ENCODE assay signal across 9 cellular contexts in genomic region chr21:17270234-17270633, GRCh38.
DNase-seq lines count a peak whose midpoint lies in the region; ATAC-seq and TF ChIP-seq lines count a peak whose summit lies in the region.
"Had no signal": no experiment of that assay in that cellular context is flagged by ENCODE, and none has a peak within 500 bp of the region (broad histone marks: within the 10 kb centered on the region; RNA-seq: fewer than 3 reads in every experiment).

No MANE protein-coding gene starts in this region.

- H3K27ac ChIP-seq in dorsolateral prefrontal cortex = peak overlapping the region in 2 of 59 donors; percentile 14 to 22
- no peak overlapping the region for H3K27ac ChIP-seq in mesendoderm (ENCODE audit: low read depth, low read length)
- H3K27ac ChIP-seq: BLaER1 had no signal

- H3K79me2 ChIP-seq in mesendoderm (ENCODE audit: control insufficient read depth, insufficient read depth, low read length) = no peaks in the 10 kb centered on the region

- H3K27me3 ChIP-seq in dorsolateral prefrontal cortex = no peaks in the 10 kb centered on the region
- no peaks in the 10 kb centered on the region for H3K27me3 ChIP-seq in mesendoderm (ENCODE audit: insufficient read depth, low read length, poor library complexity)
- H3K27me3 ChIP-seq: BLaER1 had no signal

- H2BK15ac ChIP-seq in mesendoderm (replicated peaks; ENCODE audit: low read depth) = no peak overlapping the region

- no peaks in the 10 kb centered on the region for H3K79me1 ChIP-seq in mesendoderm (ENCODE audit: low read length)

- peak overlapping the region in 3 of 59 donors; percentile 6 to 15 (median 13) for H3K4me3 ChIP-seq in dorsolateral prefrontal cortex
- H3K4me3 ChIP-seq in mesendoderm (ENCODE audit: low read length) = no peak overlapping the region
- H3K4me3 ChIP-seq: BLaER1 had no signal

- ATAC-seq in HG02938 (IDR thresholded peaks at IDR 0.05; ENCODE audit: unreplicated experiment) (no peak), HG02852 (IDR thresholded peaks at IDR 0.05; ENCODE audit: unreplicated experiment) (no peak)
- no peak for ATAC-seq in natural killer cell treated with Interleukin-12 subunit alpha and Interleukin-12 subunit beta and Interleukin-15 and Interleukin-18, amount 100 ng/mL, for 72 hours

- no peak overlapping the region for H3K56ac ChIP-seq in mesendoderm (ENCODE audit: low read length)

- no peak overlapping the region for H2BK5ac ChIP-seq in mesendoderm (ENCODE audit: low read length)

- H3K18ac ChIP-seq in mesendoderm (ENCODE audit: low read length) = no peak overlapping the region

- no peak overlapping the region for H3K4ac ChIP-seq in mesendoderm (ENCODE audit: low read depth, low read length)

- H3K9me3 Mint-ChIP-seq in natural killer cell treated with Interleukin-12 subunit alpha and Interleukin-12 subunit beta and Interleukin-15 and Interleukin-18, amount 100 ng/mL, for 72 hours = peaks cover 24% of the 10 kb centered on the region

- H3K36me3 Mint-ChIP-seq in natural killer cell treated with Interleukin-12 subunit alpha and Interleukin-12 subunit beta and Interleukin-15 and Interleukin-18, amount 100 ng/mL, for 72 hours = peaks cover 6% of the 10 kb centered on the region

- H3K4me1 ChIP-seq in mesendoderm (ENCODE audit: control insufficient read depth, low read depth, low read length) = no peaks in the 10 kb centered on the region
- H3K4me1 ChIP-seq: BLaER1 had no signal

- H3K27ac Mint-ChIP-seq in natural killer cell treated with Interleukin-12 subunit alpha and Interleukin-12 subunit beta and Interleukin-15 and Interleukin-18, amount 100 ng/mL, for 72 hours = no peak overlapping the region

- TF ChIP-seq CTCF in dorsolateral prefrontal cortex (IDR thresholded peaks at IDR 0.05 in 54 of 56, conservative IDR thresholded peaks at IDR 0.05 in 2 of 56; ENCODE audit: low read depth in 1 of 56, partially characterized antibody in 56 of 56) = peak; percentile 16 to 75 (median 60)

- H3K36me3 ChIP-seq in mesendoderm (ENCODE audit: control insufficient read depth, insufficient read depth, low read length) = no peaks in the 10 kb centered on the region
- H3K36me3 ChIP-seq: BLaER1 had no signal

- no CpG with 5 or more reads among the region's 1 CpG for WGBS in mesendoderm (ENCODE audit: extremely low coverage, insufficient coverage, low lambda C conversion rate)

- H4K5ac ChIP-seq in mesendoderm (ENCODE audit: low read length) = no peak overlapping the region

- no peaks in the 10 kb centered on the region for H3K4me1 Mint-ChIP-seq in natural killer cell treated with Interleukin-12 subunit alpha and Interleukin-12 subunit beta and Interleukin-15 and Interleukin-18, amount 100 ng/mL, for 72 hours (ENCODE audit: low read depth in 2 of 2)

- H2AK5ac ChIP-seq in mesendoderm (ENCODE audit: low read length) = no peak overlapping the region

- intact Hi-C loops in dorsolateral prefrontal cortex (cut with DNase I) = no loop called here

- H3K4me2 ChIP-seq in mesendoderm (ENCODE audit: low read length) = no peak overlapping the region
- H3K4me2 ChIP-seq: BLaER1 had no signal

- H3K4me3 Mint-ChIP-seq in natural killer cell treated with Interleukin-12 subunit alpha and Interleukin-12 subunit beta and Interleukin-15 and Interleukin-18, amount 100 ng/mL, for 72 hours = no peak overlapping the region

- DNase-seq in NCI-H2196 (lab: John Stamatoyannopoulos, UW; ENCODE audit: unreplicated experiment) = peak; percentile 5
- DNase-seq in NCI-H2196 treated with DMSO at 0.1 percent for 48 hours (lab: John Stamatoyannopoulos, UW; ENCODE audit: unreplicated experiment) = no peak
- peak; percentile 37 for DNase-seq in NCI-H774 (lab: John Stamatoyannopoulos, UW)
- DNase-seq in dorsolateral prefrontal cortex = peak in 5 of 10 donors; percentile 5 to 58 (median 41)
- DNase-seq in mesendoderm = peak; percentile 49
- no peak for DNase-seq in natural killer cell treated with Interleukin-12 subunit alpha and Interleukin-12 subunit beta and Interleukin-15 and Interleukin-18, amount 100 ng/mL, for 72 hours (ENCODE audit: low spot score)

- no peak overlapping the region for H4K8ac ChIP-seq in mesendoderm (ENCODE audit: low read depth, low read length)

- H3K9ac ChIP-seq in mesendoderm (ENCODE audit: low read length) = no peak overlapping the region
- H3K9ac ChIP-seq: BLaER1 had no signal

- H3K23ac ChIP-seq in mesendoderm (ENCODE audit: low read length) = no peak overlapping the region

- no peak overlapping the region for H2BK120ac ChIP-seq in mesendoderm (ENCODE audit: low read depth, low read length)

- H3K27me3 Mint-ChIP-seq in natural killer cell treated with Interleukin-12 subunit alpha and Interleukin-12 subunit beta and Interleukin-15 and Interleukin-18, amount 100 ng/mL, for 72 hours = no peaks in the 10 kb centered on the region

Comparison
In these comparisons a context has a peak if more than half of its experiments do, and no peak if none do; other contexts are left out.
1. DNase-seq: peak in NCI-H2196 (single experiment), NCI-H774 (single experiment) and mesendoderm (single experiment); none in NCI-H2196 treated with DMSO at 0.1 percent for 48 hours (single experiment) and natural killer cell treated with Interleukin-12 subunit alpha and Interleukin-12 subunit beta and Interleukin-15 and Interleukin-18, amount 100 ng/mL, for 72 hours (single experiment).